ENCODE assay signal across 11 cellular contexts in the genomic region with DNA sequence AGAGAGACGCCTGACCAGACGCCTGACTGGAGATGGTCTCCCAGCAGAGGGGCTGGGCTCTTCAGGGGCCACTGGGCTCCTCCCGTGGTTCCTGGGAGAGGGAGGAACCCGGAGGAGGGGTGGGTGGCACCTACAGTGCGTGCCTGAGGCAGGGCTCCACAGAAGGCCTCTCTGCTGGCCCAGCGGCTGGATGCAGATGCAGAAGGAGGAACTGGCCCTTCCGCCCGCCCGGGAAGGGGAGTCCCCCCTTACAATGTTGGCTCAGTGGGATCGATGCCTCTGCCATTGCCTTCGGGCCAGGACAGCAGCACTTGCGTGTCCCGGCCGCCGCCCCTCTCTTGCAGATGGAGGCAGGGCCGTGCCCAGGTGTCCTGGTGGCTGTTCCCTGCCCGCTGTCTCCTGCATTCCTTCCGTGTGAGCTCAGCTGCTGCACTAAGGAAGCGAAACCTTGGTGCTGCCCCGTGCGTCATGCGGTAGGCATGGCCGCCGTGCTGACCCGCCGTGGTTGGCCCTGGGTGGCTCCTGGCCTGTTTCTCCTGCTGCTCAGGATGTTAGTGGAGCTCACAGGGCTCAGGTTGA. TPM values are rescaled to one million over a fixed set of nuclear protein-coding genes. Genes with fewer than 3 reads are reported as not detected.
DNase-seq lines count a peak whose midpoint lies in the region; ATAC-seq and TF ChIP-seq lines count a peak whose summit lies in the region.
"Had no signal": no experiment of that assay in that cellular context is flagged by ENCODE, and none has a peak within 500 bp of the region (broad histone marks: within the 10 kb centered on the region; RNA-seq: fewer than 3 reads in every experiment).

No MANE protein-coding gene starts in this region.

- no peaks in the 10 kb centered on the region for H3F3A ChIP-seq in SK-N-SH (replicated peaks; ENCODE audit: insufficient read depth)

- H3K36me3 ChIP-seq in SK-N-SH (replicated peaks in 1 of 2; ENCODE audit: control insufficient read depth in 1 of 2, insufficient read depth in 2 of 2, low read length in 1 of 2) (no peaks in the 10 kb centered on the region), rectal smooth muscle tissue (ENCODE audit: control insufficient read depth, insufficient read depth, low read length) (no peaks in the 10 kb centered on the region)

- H3K4me3 ChIP-seq in GM12865 (ENCODE audit: low read depth, low read length) (no peak overlapping the region), SK-N-SH (ENCODE audit: low read depth in 2 of 2, low read length in 1 of 2) (no peak overlapping the region), rectal smooth muscle tissue (ENCODE audit: low read length) (no peak overlapping the region)

- no peak for ATAC-seq in HG03280 (IDR thresholded peaks at IDR 0.05; ENCODE audit: unreplicated experiment)

- no peak for TF ChIP-seq RAD21 in SK-N-SH (IDR thresholded peaks at IDR 0.05; ENCODE audit: low read length)

- no peaks in the 10 kb centered on the region for H3K9me3 ChIP-seq in SK-N-SH
- H3K9me3 ChIP-seq: tibial nerve had no signal

- H3K27ac ChIP-seq in SK-N-SH (ENCODE audit: low read depth in 2 of 2, low read length in 1 of 2) (no peak overlapping the region), rectal smooth muscle tissue (ENCODE audit: low read depth, low read length) (peak overlapping the region; percentile 21)

- POLR2A ChIA-PET in SK-N-SH (lab: Yijun Ruan, JAX) = no interaction called here

- no peak for TF ChIP-seq EP300 in SK-N-SH (IDR thresholded peaks at IDR 0.05; ENCODE audit: borderline replicate concordance in 1 of 2, low read depth in 1 of 2, low read length in 1 of 2)

- WGBS in SK-N-SH (ENCODE audit: low lambda C conversion rate) = 93% methylated on average over 10 of the region's 26 CpGs

- CTCF ChIA-PET in SK-N-SH (lab: Yijun Ruan, JAX) = interaction anchor here (1.7 to 3.0 kb wide), 5 partner anchors 26 to 54 kb away, joined by 4 to 13 read pairs (median 7); no protein-coding TSS in a partner anchor

- H3K4me1 ChIP-seq in SK-N-SH (ENCODE audit: control insufficient read depth in 1 of 2, insufficient read depth in 2 of 2, low read depth in 1 of 2, low read length in 1 of 2) (peaks cover 9 to 48% of the 10 kb centered on the region in 2 experiments; a peak in 3 of 4 replicates), rectal smooth muscle tissue (ENCODE audit: control insufficient read depth, insufficient read depth, low read length) (peaks cover 14% of the 10 kb centered on the region)

- H3K4me2 ChIP-seq in SK-N-SH = no peak overlapping the region

- DNase-seq in GM12865 (ENCODE audit: low read depth) = peak; percentile 53
- peak; percentile 50 for DNase-seq in SK-N-SH
- DNase-seq in glomerular visceral epithelial cell (ENCODE audit: extremely low spot score) = peak; percentile 97
- no peak for DNase-seq in NCI-H1092 (lab: John Stamatoyannopoulos, UW)
- DNase-seq in AML-193 (lab: John Stamatoyannopoulos, UW) = no peak
- DNase-seq in effector CD8-positive, alpha-beta T cell (lab: John Stamatoyannopoulos, UW) = no peak
- DNase-seq: endodermal cell, NCI-H1436 had no signal

- H4K20me1 ChIP-seq in SK-N-SH (ENCODE audit: insufficient read depth) = peaks cover 60% of the 10 kb centered on the region

- H3K79me2 ChIP-seq in SK-N-SH (ENCODE audit: insufficient read depth) = peaks cover 19% of the 10 kb centered on the region; the same call in 1 of the 2 replicates

- H3K27me3 ChIP-seq in SK-N-SH (ENCODE audit: insufficient read depth) (no peaks in the 10 kb centered on the region), rectal smooth muscle tissue (ENCODE audit: control insufficient read depth, insufficient read depth, low read length) (no peaks in the 10 kb centered on the region)
- H3K27me3 ChIP-seq: tibial nerve had no signal

- H3K9ac ChIP-seq in SK-N-SH (no peak overlapping the region), rectal smooth muscle tissue (ENCODE audit: low read length) (no peak overlapping the region)

- no peaks in the 10 kb centered on the region for H3K9me2 ChIP-seq in SK-N-SH

- no peak overlapping the region for H2AFZ ChIP-seq in SK-N-SH (ENCODE audit: low read depth)

- TF ChIP-seq CTCF in GM12865 (IDR thresholded peaks at IDR 0.05; ENCODE audit: insufficient read depth, low read depth, low read length, missing control alignments) (no peak), SK-N-SH (IDR thresholded peaks at IDR 0.05) (no peak)

TF ChIP-seq in SK-N-SH, 30 proteins besides CTCF, POLR2A, EP300 and RAD21:
- TF ChIP-seq FOXJ3 (CRISPR knock-in tag; IDR thresholded peaks at IDR 0.05) (no peak), FOSL2 (IDR thresholded peaks at IDR 0.05; ENCODE audit: borderline replicate concordance, low read depth) (no peak), SIN3A (IDR thresholded peaks at IDR 0.05; ENCODE audit: borderline replicate concordance, low read depth, low read length) (no peak), JUND (IDR thresholded peaks at IDR 0.05) (no peak)
- TF ChIP-seq, protein P1, sequence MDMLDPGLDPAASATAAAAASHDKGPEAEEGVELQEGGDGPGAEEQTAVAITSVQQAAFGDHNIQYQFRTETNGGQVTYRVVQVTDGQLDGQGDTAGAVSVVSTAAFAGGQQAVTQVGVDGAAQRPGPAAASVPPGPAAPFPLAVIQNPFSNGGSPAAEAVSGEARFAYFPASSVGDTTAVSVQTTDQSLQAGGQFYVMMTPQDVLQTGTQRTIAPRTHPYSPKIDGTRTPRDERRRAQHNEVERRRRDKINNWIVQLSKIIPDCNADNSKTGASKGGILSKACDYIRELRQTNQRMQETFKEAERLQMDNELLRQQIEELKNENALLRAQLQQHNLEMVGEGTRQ (IDR thresholded peaks at IDR 0.05; ENCODE audit: borderline replicate concordance, low read depth, low read length) = no peak

RNA-seq across cellular contexts. Expression of a gene that starts 15.1 kb away (rescaled TPM):
- polyA plus RNA-seq in SK-N-SH (2012; rRNA removed) = 15.5 and 19.8 TPM in 2 replicates
- polyA plus RNA-seq in SK-N-SH (2012; cell fraction: cytosol; rRNA removed) = 10.3 and 14.6 TPM in 2 replicates
- polyA plus RNA-seq in SK-N-SH (2012; cell fraction: nucleus; rRNA removed) = 39.2 and 39.3 TPM in 2 replicates

RNA-seq across cellular contexts. Expression of a gene that starts 58.4 kb away (rescaled TPM):
- 44.1 and 44.3 TPM in 2 replicates for polyA plus RNA-seq in SK-N-SH (2012; rRNA removed)
- polyA plus RNA-seq in SK-N-SH (2012; cell fraction: cytosol; rRNA removed) = 39.4 and 46.0 TPM in 2 replicates
- polyA plus RNA-seq in SK-N-SH (2012; cell fraction: nucleus; rRNA removed) = 24.7 and 32.2 TPM in 2 replicates

Comparison
In these comparisons a context has a peak if more than half of its experiments do, and no peak if none do; other contexts are left out.
1. DNase-seq: peak in GM12865 (single experiment), SK-N-SH (single experiment) and glomerular visceral epithelial cell (single experiment); none in NCI-H1092 (single experiment), AML-193 (0 of 2) and effector CD8-positive, alpha-beta T cell (single experiment).